ENCODE assay signal across 5 cellular contexts in the genomic region with DNA sequence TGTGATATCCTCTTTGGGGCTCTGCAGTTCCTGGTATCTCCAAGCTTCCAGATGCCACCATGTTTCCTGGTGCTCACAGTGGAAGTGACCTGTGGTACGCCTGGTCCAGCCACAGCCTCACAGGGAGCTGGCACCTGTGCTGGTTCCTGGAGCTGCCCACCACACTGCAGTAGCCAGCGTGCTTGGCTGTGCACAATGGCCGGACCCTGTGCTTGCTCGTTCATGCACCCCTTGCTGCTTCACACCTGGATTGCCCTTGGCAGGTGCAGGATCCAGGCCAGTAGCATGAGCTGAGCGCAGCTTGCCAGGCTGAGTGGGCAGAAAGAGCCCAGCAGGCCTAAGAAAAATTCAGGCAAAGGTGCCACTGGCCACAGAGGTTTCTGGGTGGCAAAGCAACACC. TPM values are rescaled to one million over a fixed set of nuclear protein-coding genes. Genes with fewer than 3 reads are reported as not detected.
"Had no signal": no experiment of that assay in that cellular context is flagged by ENCODE, and none has a peak within 500 bp of the region (broad histone marks: within the 10 kb centered on the region; RNA-seq: fewer than 3 reads in every experiment).

No MANE protein-coding gene starts in this region.

- DNase-seq: IMR-90, KBM-7 had no signal

- H3K4me3 ChIP-seq: K562 had no signal

- H3K27ac ChIP-seq: HL-60 had no signal

- ATAC-seq: HepG2, K562 had no signal

RNA-seq across cellular contexts. Expression of gene ECHDC3, which starts 11.4 kb away (rescaled TPM):
- total RNA-seq: HepG2 had no signal
- polyA plus RNA-seq: HepG2 had no signal
